1 cellular context compared by ENCODE assay signal in the genomic region with DNA sequence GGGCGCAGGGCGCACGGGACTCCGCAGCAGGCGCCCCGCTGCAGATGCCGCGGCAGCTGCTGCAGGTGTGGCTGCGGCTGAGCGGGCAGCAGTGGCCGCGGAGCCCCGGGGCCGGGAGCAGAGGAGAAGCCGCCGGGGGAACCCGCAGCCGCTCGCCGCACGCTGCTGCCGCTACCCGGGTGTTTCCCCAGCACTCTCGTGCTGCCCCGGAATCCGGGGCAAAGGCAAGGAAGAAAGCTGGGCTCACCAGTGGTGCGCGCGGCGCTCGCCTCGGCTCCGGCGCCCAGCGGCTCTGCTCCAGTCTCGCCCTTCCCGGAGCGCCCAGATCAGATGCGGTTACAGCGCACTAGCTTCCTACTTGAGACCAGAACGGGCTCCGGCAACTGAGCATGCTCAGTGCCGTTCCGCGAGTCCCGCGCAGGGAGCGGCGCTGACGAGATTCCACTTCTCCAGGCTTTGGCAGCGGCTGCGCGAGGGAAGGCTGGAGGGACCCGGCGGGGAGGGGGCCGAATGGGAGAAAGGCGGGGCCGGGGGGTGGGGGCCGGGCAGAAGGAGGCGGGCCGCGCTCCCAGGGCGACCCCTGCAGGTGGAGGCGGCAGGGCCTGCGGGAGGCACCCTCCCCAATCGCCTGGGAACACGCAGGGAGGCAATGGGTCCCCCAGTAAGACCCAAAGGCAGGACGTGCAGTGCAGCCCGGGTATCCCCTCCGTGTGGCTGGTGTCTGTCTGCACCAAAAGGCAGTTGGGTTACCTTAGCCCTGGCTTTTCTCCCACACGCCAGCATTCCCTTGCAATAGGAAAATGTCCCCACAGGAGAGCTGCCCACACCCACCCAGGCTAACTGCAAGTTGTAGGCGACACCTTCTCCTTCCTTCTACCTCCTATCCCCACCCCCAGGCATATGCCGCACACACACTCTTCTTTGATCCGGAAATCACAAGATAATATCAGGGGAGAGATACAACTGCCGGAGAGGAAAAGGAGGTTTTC.
TF ChIP-seq lines count a peak whose summit lies in the region.

A gene (minus strand): TSS at position 385 of the 989 bp plus-strand sequence. CDS start 181,288 bp downstream, outside the sequence.

TF ChIP-seq in SK-N-SH, 30 proteins besides CTCF, POLR2A, EP300 and RAD21 (continued from another document):
- peak; percentile 10; the same call in 1 of the 2 replicates for TF ChIP-seq GATA2 (CRISPR knock-in tag; IDR thresholded peaks at IDR 0.05)
- TF ChIP-seq SIN3A (IDR thresholded peaks at IDR 0.05; ENCODE audit: borderline replicate concordance, low read depth, low read length), result peak; percentile 78; the same call in 1 of the 2 replicates
- no peak for TF ChIP-seq YY1 (IDR thresholded peaks at IDR 0.05; ENCODE audit: low read depth)
TF ChIP-seq in SK-N-SH: peak in this region for 11.
